ENCODE assay signal across 12 cellular contexts in the genomic region with DNA sequence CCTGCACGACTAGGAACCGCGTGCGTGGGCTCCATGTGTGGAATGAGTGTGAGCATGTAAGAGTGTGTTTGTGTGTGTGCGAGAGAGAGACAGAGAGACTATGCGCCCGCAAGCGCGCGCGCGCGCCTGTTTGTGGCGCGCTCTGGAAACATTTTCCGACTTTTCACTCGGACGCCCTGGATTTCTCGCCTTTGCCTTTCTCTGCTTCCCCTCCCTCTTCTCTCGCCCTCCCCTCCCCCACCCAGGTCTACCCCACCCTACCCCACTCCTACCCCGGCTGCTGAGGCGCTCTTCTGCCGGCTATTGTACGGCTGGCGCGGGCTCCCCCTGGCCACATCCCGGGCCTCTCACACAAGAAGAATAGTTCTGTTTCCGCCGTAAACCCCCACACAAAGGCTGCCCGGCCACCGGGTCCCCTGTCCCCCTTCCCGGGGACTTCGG. TPM values are rescaled to one million over a fixed set of nuclear protein-coding genes. Genes with fewer than 3 reads are reported as not detected.
DNase-seq lines count a peak whose midpoint lies in the region; ATAC-seq and TF ChIP-seq lines count a peak whose summit lies in the region.
"Had no signal": no experiment of that assay in that cellular context is flagged by ENCODE, and none has a peak within 500 bp of the region (broad histone marks: within the 10 kb centered on the region; RNA-seq: fewer than 3 reads in every experiment).

No MANE protein-coding gene starts in this region.

- H3K4me1 Mint-ChIP-seq in Caco-2 (ENCODE audit: low read depth, unreplicated experiment): no peaks in the 10 kb centered on the region
- peaks cover 41 to 77% (median 63%) of the 10 kb centered on the region in 3 donors for H3K4me1 Mint-ChIP-seq in naive B cell
- H3K4me1 Mint-ChIP-seq in activated naive CD4-positive, alpha-beta T cell treated with anti-CD3 and anti-CD28 coated beads for 36 hours (ENCODE audit: low read depth): peaks cover 41% of the 10 kb centered on the region

- H3K9me2 ChIP-seq in SK-N-SH: no peaks in the 10 kb centered on the region

- no peak for TF ChIP-seq EP300 in SK-N-SH (IDR thresholded peaks at IDR 0.05; ENCODE audit: borderline replicate concordance in 1 of 2, low read depth in 1 of 2, low read length in 1 of 2)

- no peak overlapping the region for H3K9ac ChIP-seq in SK-N-SH

- peak overlapping the region in 1 of 2 experiments; percentile 92; a peak in 2 of 4 replicates for H3K27ac ChIP-seq in SK-N-SH (ENCODE audit: low read depth in 2 of 2, low read length in 1 of 2)

- H2AFZ ChIP-seq in SK-N-SH (ENCODE audit: low read depth): peak overlapping the region; percentile 79; the same call in 1 of the 2 replicates

- peak in 1 of 2 donors; percentile 15 for ATAC-seq in naive B cell (ENCODE audit: low read depth in 2 of 2)

- CTCF ChIA-PET in Caco-2 (lab: Charles Lee): interaction anchor here (0.6 to 1.1 kb wide), 2 partner anchors 21 to 234 kb away, joined by 3 to 5 read pairs; no protein-coding TSS in a partner anchor
- CTCF ChIA-PET in SK-N-SH (lab: Yijun Ruan, JAX): interaction anchor here (0.7 to 7.6 kb wide), 13 partner anchors 9 to 891 kb away, joined by 3 to 83 read pairs (median 4); no protein-coding TSS in a partner anchor
- CTCF ChIA-PET in activated naive CD4-positive, alpha-beta T cell treated with anti-CD3 and anti-CD28 coated beads for 36 hours (lab: Charles Lee): no interaction called here

- DNase-seq in Caco-2: no peak
- DNase-seq in H7: no peak
- peak; percentile 83 for DNase-seq in SK-N-SH
- DNase-seq in naive B cell: no peak
- no peak for DNase-seq in NCI-H446 (lab: John Stamatoyannopoulos, UW)
- no peak for DNase-seq in activated naive CD4-positive, alpha-beta T cell treated with anti-CD3 and anti-CD28 coated beads for 36 hours
- DNase-seq in LoVo (ENCODE audit: low spot score): no peak
- no peak for DNase-seq in cerebellum (ENCODE audit: low spot score)
- DNase-seq: foreskin melanocyte, midbrain had no signal

- H3K4me3 Mint-ChIP-seq in Caco-2 (ENCODE audit: unreplicated experiment) (peak overlapping the region; percentile 80), naive B cell (peak overlapping the region; percentile 48 to 84 (median 74))
- no peak overlapping the region for H3K4me3 Mint-ChIP-seq in activated naive CD4-positive, alpha-beta T cell treated with anti-CD3 and anti-CD28 coated beads for 36 hours

- peak overlapping the region; percentile 47 for H3K4me3 ChIP-seq in Caco-2 (ENCODE audit: low read depth, low read length)
- peak overlapping the region; percentile 50 for H3K4me3 ChIP-seq in H7 (ENCODE audit: insufficient read depth, low read depth, low read length)
- H3K4me3 ChIP-seq in SK-N-SH (ENCODE audit: low read depth in 2 of 2, low read length in 1 of 2): peak overlapping the region; percentile 62 to 67

- TF ChIP-seq CTCF in Caco-2 (IDR thresholded peaks at IDR 0.05; ENCODE audit: insufficient read depth in 1 of 2, low read depth in 1 of 2, low read length in 1 of 2, severe bottlenecking in 1 of 2, unreplicated experiment in 1 of 2): no peak
- TF ChIP-seq CTCF in SK-N-SH (IDR thresholded peaks at IDR 0.05): no peak

- H3K36me3 Mint-ChIP-seq in Caco-2 (ENCODE audit: insufficient read depth, unreplicated experiment) (no peaks in the 10 kb centered on the region), naive B cell (peaks cover 0 to 7% of the 10 kb centered on the region in 2 donors)
- H3K36me3 Mint-ChIP-seq in activated naive CD4-positive, alpha-beta T cell treated with anti-CD3 and anti-CD28 coated beads for 36 hours (ENCODE audit: low read depth): no peaks in the 10 kb centered on the region

- peaks cover 11% of the 10 kb centered on the region for H3K27me3 Mint-ChIP-seq in Caco-2 (ENCODE audit: insufficient read depth, unreplicated experiment)
- peaks cover 60 to 90% (median 76%) of the 10 kb centered on the region in 3 donors for H3K27me3 Mint-ChIP-seq in naive B cell
- peaks cover 83% of the 10 kb centered on the region for H3K27me3 Mint-ChIP-seq in activated naive CD4-positive, alpha-beta T cell treated with anti-CD3 and anti-CD28 coated beads for 36 hours (ENCODE audit: low read depth)

- no TSS peak for BruUV-seq in Caco-2 (replicated peaks; lab: Mats Ljungman, UMichigan)

- peaks cover 3% of the 10 kb centered on the region; the same call in 1 of the 2 replicates for H3K4me1 ChIP-seq in Caco-2
- peaks cover 0 to 33% of the 10 kb centered on the region in 2 experiments; a peak in 2 of 4 replicates for H3K4me1 ChIP-seq in SK-N-SH (ENCODE audit: control insufficient read depth in 1 of 2, insufficient read depth in 2 of 2, low read depth in 1 of 2, low read length in 1 of 2)

- POLR2A ChIA-PET in Caco-2 (lab: Charles Lee) (interaction anchor here (0.7 kb wide), 1 partner anchor 164 kb away, joined by 3 read pairs; no protein-coding TSS in a partner anchor), SK-N-SH (lab: Yijun Ruan, JAX) (interaction anchor here (1.1 kb wide), 2 partner anchors 12 to 16 kb away, joined by 5 read pairs; no protein-coding TSS in a partner anchor)

- intact Hi-C loops in Caco-2 (cut with micrococcal nuclease; ENCODE audit: unreplicated experiment): no loop called here
- intact Hi-C loops in activated naive CD4-positive, alpha-beta T cell treated with anti-CD3 and anti-CD28 coated beads for 36 hours (cut with micrococcal nuclease): no loop called here

- TF ChIP-seq RAD21 in SK-N-SH (IDR thresholded peaks at IDR 0.05; ENCODE audit: low read length): no peak; the same call in 1 of the 2 replicates

- H3K27me3 ChIP-seq in Caco-2 (replicated peaks; ENCODE audit: control insufficient read depth, insufficient read depth, low read length) (no peaks in the 10 kb centered on the region; the same call in none of the 2 replicates), H7 (ENCODE audit: control insufficient read depth, insufficient read depth, low read length) (peaks cover 98% of the 10 kb centered on the region), SK-N-SH (ENCODE audit: insufficient read depth) (peaks cover 65% of the 10 kb centered on the region)

- 16% methylated on average over 33 of the region's 33 CpGs for WGBS in SK-N-SH (ENCODE audit: low lambda C conversion rate)

- no peaks in the 10 kb centered on the region for H3K79me2 ChIP-seq in SK-N-SH (ENCODE audit: insufficient read depth)

- no peaks in the 10 kb centered on the region for H3F3A ChIP-seq in SK-N-SH (replicated peaks; ENCODE audit: insufficient read depth)

- H3K36me3 ChIP-seq in Caco-2 (ENCODE audit: control insufficient read depth, insufficient read depth, low read length) (no peaks in the 10 kb centered on the region), H7 (replicated peaks; ENCODE audit: control insufficient read depth, insufficient read depth, low read length) (no peaks in the 10 kb centered on the region), SK-N-SH (replicated peaks in 1 of 2; ENCODE audit: control insufficient read depth in 1 of 2, insufficient read depth in 2 of 2, low read length in 1 of 2) (no peaks in the 10 kb centered on the region)

- H3K9me3 Mint-ChIP-seq in Caco-2 (ENCODE audit: unreplicated experiment) (no peaks in the 10 kb centered on the region), naive B cell (peaks cover 0 to 21% (median 5%) of the 10 kb centered on the region in 7 donors)
- H3K9me3 Mint-ChIP-seq in activated naive CD4-positive, alpha-beta T cell treated with anti-CD3 and anti-CD28 coated beads for 36 hours: no peaks in the 10 kb centered on the region

- H3K9me3 ChIP-seq in Caco-2 (no peaks in the 10 kb centered on the region), SK-N-SH (no peaks in the 10 kb centered on the region)

- no peaks in the 10 kb centered on the region for H4K20me1 ChIP-seq in SK-N-SH (ENCODE audit: insufficient read depth)

- peak overlapping the region; percentile 94 for H3K4me2 ChIP-seq in SK-N-SH

- H3K27ac Mint-ChIP-seq in Caco-2 (ENCODE audit: unreplicated experiment) (no peak overlapping the region), naive B cell (peak overlapping the region in 2 of 6 donors; percentile 11 to 91)
- H3K27ac Mint-ChIP-seq in activated naive CD4-positive, alpha-beta T cell treated with anti-CD3 and anti-CD28 coated beads for 36 hours: no peak overlapping the region

TF ChIP-seq in SK-N-SH, 30 proteins besides CTCF, POLR2A, EP300 and RAD21:
- TF ChIP-seq FOXJ3 (CRISPR knock-in tag; IDR thresholded peaks at IDR 0.05) (no peak), MXI1 (IDR thresholded peaks at IDR 0.05; ENCODE audit: low read depth, low read length) (peak; percentile 30; the same call in 1 of the 2 replicates)

RNA-seq across cellular contexts. Expression of gene SIX3, which starts 7.0 kb away (rescaled TPM):
- total RNA-seq in Caco-2 (2022): not detected in 2 replicates
- total RNA-seq in H7 (2014; rRNA removed; shearing (Covaris generic)): 1.7 and 3.0 TPM in 2 replicates
- polyA plus RNA-seq in SK-N-SH (2012; rRNA removed): 0.58 and 0.67 TPM in 2 replicates
- polyA plus RNA-seq in SK-N-SH (2012; cell fraction: cytosol; rRNA removed): 0.98 and 2.1 TPM in 2 replicates
- 0.77 and 1.7 TPM in 2 replicates for polyA plus RNA-seq in SK-N-SH (2012; cell fraction: nucleus; rRNA removed)
- polyA plus RNA-seq in naive B cell (ENCODE audit: low read depth in 6 of 6): not detected
- not detected for total RNA-seq in activated naive CD4-positive, alpha-beta T cell treated with anti-CD3 and anti-CD28 coated beads for 36 hours
- total RNA-seq in cerebellum: not detected
- total RNA-seq: Daoy, LHCN-M2 had no signal
